ENCODE assay signal across 31 cellular contexts in the genomic region with DNA sequence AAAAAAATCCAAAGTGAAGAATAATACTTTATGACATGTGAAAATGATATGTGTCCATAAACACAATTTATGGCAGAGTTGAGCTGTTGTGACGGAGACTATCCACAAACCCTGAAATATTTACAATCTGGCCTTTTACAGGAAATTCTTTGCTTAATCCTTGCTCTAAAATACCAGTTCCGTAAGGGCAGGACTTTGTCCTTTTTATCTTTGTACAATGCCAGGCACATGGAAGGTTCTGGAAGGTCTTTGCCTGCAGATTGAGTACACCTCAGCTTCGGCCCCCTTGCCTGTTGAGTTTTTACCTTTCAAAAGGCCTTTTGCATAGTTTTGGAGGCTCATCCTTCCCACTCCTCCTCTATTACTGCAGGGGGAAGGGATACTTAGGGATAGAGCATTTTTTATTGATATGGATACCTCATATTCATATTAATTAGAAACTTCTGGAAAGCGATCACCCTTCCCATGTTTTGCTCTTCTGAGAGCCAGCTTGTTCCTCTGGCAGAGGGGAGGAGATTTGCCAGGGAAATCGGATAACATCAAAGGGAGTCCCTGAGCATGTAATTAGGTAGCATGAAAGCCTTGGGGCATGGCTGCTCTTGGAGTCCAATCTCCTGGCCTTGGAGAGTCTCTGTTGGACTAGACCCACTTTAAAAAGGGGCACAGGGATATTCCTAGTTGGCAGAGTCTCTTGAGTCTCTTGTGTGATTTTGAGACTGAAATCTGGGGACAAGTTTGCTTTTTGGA.
"Had no signal": no experiment of that assay in that cellular context is flagged by ENCODE, and none has a peak within 500 bp of the region (broad histone marks: within the 10 kb centered on the region; RNA-seq: fewer than 3 reads in every experiment).

No MANE protein-coding gene starts in this region.

- H3K4me3 ChIP-seq: MG63, Peyer's patch had no signal

- H3K4me1 ChIP-seq: Peyer's patch had no signal

- H3K27me3 ChIP-seq: MG63, Peyer's patch had no signal

- H3K27ac ChIP-seq: brain microvascular endothelial cell, Peyer's patch, RWPE1 had no signal

- H3K9me3 ChIP-seq: MG63, Peyer's patch had no signal

- DNase-seq: activated CD4-positive, alpha-beta T cell treated with anti-CD3 and anti-CD28 coated beads, Interleukin-2, amount 10 ng/mL, durations not matched to agents 24 days and 14 days; activated CD4-positive, alpha-beta T cell treated with anti-CD3 and anti-CD28 coated beads, Interleukin-2, amount 50 U/mL, for 4 hours; activated CD8-positive, alpha-beta T cell treated with anti-CD3 and anti-CD28 coated beads for 36 hours; activated effector memory CD4-positive, alpha-beta T cell treated with anti-CD3 and anti-CD28 coated beads, Interleukin-2, amount 50 U/mL, for 16 hours; activated naive CD4-positive, alpha-beta T cell; activated naive CD4-positive, alpha-beta T cell treated with anti-CD3 and anti-CD28 coated beads, Interleukin-2, amount 50 U/mL, for 16 hours; activated naive CD8-positive, alpha-beta T cell treated with anti-CD3 and anti-CD28 coated beads for 36 hours; activated T-cell treated with anti-CD3 and anti-CD28 coated beads, Interleukin-2, amount 50 U/mL, for 1 hour; activated T-cell treated with anti-CD3 and anti-CD28 coated beads, Interleukin-2, amount 50 U/mL, for 72 hours; amniotic stem cell; aorta; brain microvascular endothelial cell; central memory CD4-positive, alpha-beta T cell; Kasumi-1; MG63; NCI-H1048; NCI-H1105 treated with DMSO at 0.1 percent for 48 hours; NCI-H1436; NCI-H1694; NCI-H1930; NCI-H2081 treated with DMSO at 0.1 percent for 48 hours; NCI-H345; NCI-H524 treated with DMSO at 0.1 percent for 48 hours; NCI-H82; NK-92 treated with Interleukin-12 subunit alpha and Interleukin-12 subunit beta, amount 100 ng/mL, for 24 hours; PC-3; Peyer's patch; SIG-M5 had no signal

- H3K36me3 ChIP-seq: brain microvascular endothelial cell, MG63, Peyer's patch had no signal

- ATAC-seq: activated CD8-positive, alpha-beta T cell treated with anti-CD3 and anti-CD28 coated beads for 36 hours; activated T-cell treated with anti-CD3 and anti-CD28 coated beads, Interleukin-2, amount 50 U/mL, for 72 hours; activated T-helper 17 cell treated with anti-CD3 and anti-CD28 coated beads, Interleukin-2, amount 50 U/mL, for 72 hours; PC-3; Right ventricle myocardium inferior had no signal
